In genomic region chr12:109850518-109850917, GRCh38 we compare ENCODE assay signal across 3 cellular contexts. TPM values are rescaled to one million over a fixed set of nuclear protein-coding genes. Genes with fewer than 3 reads are reported as not detected.
"Had no signal": no experiment of that assay in that cellular context is flagged by ENCODE, and none has a peak within 500 bp of the region (broad histone marks: within the 10 kb centered on the region; RNA-seq: fewer than 3 reads in every experiment).

No MANE protein-coding gene starts in this region.

RNA-seq across cellular contexts. Expression of gene TRPV4, which starts 17.3 kb away (rescaled TPM):
- total RNA-seq: naive thymus-derived CD8-positive, alpha-beta T cell had no signal
- polyA plus RNA-seq: immature natural killer cell; naive thymus-derived CD4-positive, alpha-beta T cell; naive thymus-derived CD8-positive, alpha-beta T cell had no signal
